ENCODE assay signal across 8 cellular contexts in genomic region chr12:52307836-52308806, GRCh38. TPM values are rescaled to one million over a fixed set of nuclear protein-coding genes. Genes with fewer than 3 reads are reported as not detected.
DNase-seq lines count a peak whose midpoint lies in the region; ATAC-seq and TF ChIP-seq lines count a peak whose summit lies in the region.

No MANE protein-coding gene starts in this region.

- no peak overlapping the region for H3K27ac ChIP-seq in HUES6 (ENCODE audit: low read depth, low read length)
- no peak overlapping the region for H3K27ac ChIP-seq in mesenchymal stem cell (ENCODE audit: low read length, poor library complexity, severe bottlenecking)

- H4K8ac ChIP-seq in mesenchymal stem cell (ENCODE audit: low read length): no peak overlapping the region

- H3K9me3 Mint-ChIP-seq in endothelial cell (ENCODE audit: unreplicated experiment): no peaks in the 10 kb centered on the region
- H3K9me3 Mint-ChIP-seq in stimulated activated memory B cell treated with anti-CD40 and anti-IgM and Interleukin-4, amounts not matched to agents 10 μg/mL and 1 μg/mL and 100 μg/mL, for 72 hours: no peaks in the 10 kb centered on the region

- H3K9ac ChIP-seq in HUES6 (ENCODE audit: low read length) (peak overlapping the region; percentile 25), mesenchymal stem cell (ENCODE audit: low read length) (peak overlapping the region; percentile 54)

- ATAC-seq in stimulated activated memory B cell treated with anti-CD40 and anti-IgM and Interleukin-4, amounts not matched to agents 10 μg/mL and 1 μg/mL and 100 μg/mL, for 72 hours: peak; percentile 49
- no peak for ATAC-seq in HG03442 (IDR thresholded peaks at IDR 0.05; ENCODE audit: unreplicated experiment)
- no peak for ATAC-seq in GM18909 (IDR thresholded peaks at IDR 0.05; ENCODE audit: poor library complexity, unreplicated experiment)

- H2BK15ac ChIP-seq in mesenchymal stem cell (ENCODE audit: low read depth, poor library complexity, severe bottlenecking): no peak overlapping the region

- H3K4me1 ChIP-seq in BE2C: no peaks in the 10 kb centered on the region
- peaks cover 9% of the 10 kb centered on the region for H3K4me1 ChIP-seq in HUES6 (ENCODE audit: control insufficient read depth, insufficient read depth, low read length)
- H3K4me1 ChIP-seq in mesenchymal stem cell (ENCODE audit: control insufficient read depth, insufficient read depth, low read depth, low read length): peaks cover 8% of the 10 kb centered on the region

- no peak overlapping the region for H2BK120ac ChIP-seq in mesenchymal stem cell (ENCODE audit: low read depth, low read length)

- H3K4ac ChIP-seq in mesenchymal stem cell (ENCODE audit: low read depth in 1 of 2, low read length in 2 of 2): no peak overlapping the region

- H3K27ac Mint-ChIP-seq in endothelial cell (ENCODE audit: unreplicated experiment): no peak overlapping the region
- no peak overlapping the region for H3K27ac Mint-ChIP-seq in stimulated activated memory B cell treated with anti-CD40 and anti-IgM and Interleukin-4, amounts not matched to agents 10 μg/mL and 1 μg/mL and 100 μg/mL, for 72 hours

- peaks cover 28% of the 10 kb centered on the region for H3K27me3 Mint-ChIP-seq in endothelial cell (ENCODE audit: unreplicated experiment)
- peaks cover 80% of the 10 kb centered on the region for H3K27me3 Mint-ChIP-seq in stimulated activated memory B cell treated with anti-CD40 and anti-IgM and Interleukin-4, amounts not matched to agents 10 μg/mL and 1 μg/mL and 100 μg/mL, for 72 hours

- WGBS in mesenchymal stem cell: 9% methylated on average over 70 of the region's 71 CpGs

- no peak overlapping the region for H2BK12ac ChIP-seq in mesenchymal stem cell (ENCODE audit: low read length in 2 of 2)

- H3K18ac ChIP-seq in mesenchymal stem cell (ENCODE audit: low read depth in 1 of 2, low read length in 2 of 2): no peak overlapping the region

- H4K91ac ChIP-seq in mesenchymal stem cell (ENCODE audit: low read length): no peak overlapping the region

- no peak overlapping the region for H2AK5ac ChIP-seq in mesenchymal stem cell (ENCODE audit: low read length, severe bottlenecking)

- H2AFZ ChIP-seq in mesenchymal stem cell (ENCODE audit: low read depth, low read length): peak overlapping the region; percentile 36

- no peak overlapping the region for H3K23ac ChIP-seq in mesenchymal stem cell (ENCODE audit: low read length in 2 of 2)

- no peak overlapping the region for H2BK5ac ChIP-seq in mesenchymal stem cell (ENCODE audit: low read depth, low read length, poor library complexity, severe bottlenecking)

- TF ChIP-seq CTCF in BE2C (IDR thresholded peaks at IDR 0.05; ENCODE audit: low read depth, low read length): peak; percentile 14
- TF ChIP-seq CTCF in endothelial cell (IDR thresholded peaks at IDR 0.05; ENCODE audit: unreplicated experiment): peak; percentile 32

- H3K4me3 Mint-ChIP-seq in endothelial cell (ENCODE audit: unreplicated experiment): peak overlapping the region; percentile 87
- peak overlapping the region; percentile 36 for H3K4me3 Mint-ChIP-seq in stimulated activated memory B cell treated with anti-CD40 and anti-IgM and Interleukin-4, amounts not matched to agents 10 μg/mL and 1 μg/mL and 100 μg/mL, for 72 hours

- H3K14ac ChIP-seq in mesenchymal stem cell (ENCODE audit: low read length in 2 of 2): peak overlapping the region in 1 of 2 experiments; percentile 18

- H3K36me3 ChIP-seq in BE2C (no peaks in the 10 kb centered on the region), HUES6 (ENCODE audit: control insufficient read depth, insufficient read depth, low read length) (no peaks in the 10 kb centered on the region), mesenchymal stem cell (ENCODE audit: control insufficient read depth in 1 of 2, insufficient read depth in 2 of 2, low read depth in 1 of 2, low read length in 2 of 2) (no peaks in the 10 kb centered on the region)

- H3K4me1 Mint-ChIP-seq in endothelial cell (ENCODE audit: unreplicated experiment): peaks cover 5% of the 10 kb centered on the region
- peaks cover 19% of the 10 kb centered on the region for H3K4me1 Mint-ChIP-seq in stimulated activated memory B cell treated with anti-CD40 and anti-IgM and Interleukin-4, amounts not matched to agents 10 μg/mL and 1 μg/mL and 100 μg/mL, for 72 hours

- H3K4me3 ChIP-seq in BE2C (ENCODE audit: low read depth, low read length) (peak overlapping the region; percentile 51), HUES6 (ENCODE audit: low read depth, low read length) (peak overlapping the region; percentile 79), mesenchymal stem cell (ENCODE audit: insufficient read depth in 1 of 2, low read depth in 1 of 2, low read length in 2 of 2) (peak overlapping the region; percentile 52 to 70)

- H3K27me3 ChIP-seq in BE2C (peaks cover 23% of the 10 kb centered on the region), HUES6 (ENCODE audit: control insufficient read depth, insufficient read depth, low read length) (peaks cover 75% of the 10 kb centered on the region), mesenchymal stem cell (ENCODE audit: control insufficient read depth in 1 of 2, insufficient read depth in 1 of 2, low read length in 2 of 2) (peaks cover 79 to 86% of the 10 kb centered on the region in 2 experiments)

- H3K4me2 ChIP-seq in mesenchymal stem cell (ENCODE audit: low read length, poor library complexity, severe bottlenecking): peak overlapping the region; percentile 96

- DNase-seq in BE2C (peak; percentile 74), endothelial cell (ENCODE audit: low spot score) (peak; percentile 71), mesenchymal stem cell (peak; percentile 45)
- peak; percentile 71 for DNase-seq in activated CD4-positive, alpha-beta T cell treated with anti-CD3 and anti-CD28 coated beads for 48 hours

- no peaks in the 10 kb centered on the region for H3K79me1 ChIP-seq in mesenchymal stem cell (replicated peaks; ENCODE audit: low read length, poor library complexity, severe bottlenecking)

- peaks cover 4% of the 10 kb centered on the region for H3K36me3 Mint-ChIP-seq in endothelial cell (ENCODE audit: low read depth, unreplicated experiment)
- no peaks in the 10 kb centered on the region for H3K36me3 Mint-ChIP-seq in stimulated activated memory B cell treated with anti-CD40 and anti-IgM and Interleukin-4, amounts not matched to agents 10 μg/mL and 1 μg/mL and 100 μg/mL, for 72 hours

- H3K9me3 ChIP-seq in BE2C (no peaks in the 10 kb centered on the region), HUES6 (ENCODE audit: control insufficient read depth, insufficient read depth, low read depth, low read length) (no peaks in the 10 kb centered on the region), mesenchymal stem cell (ENCODE audit: control insufficient read depth, low read length) (no peaks in the 10 kb centered on the region)

RNA-seq across cellular contexts. Expression of gene KRT83, which starts 13.1 kb away (rescaled TPM):
- polyA plus RNA-seq in BE2C (2012; ENCODE audit: insufficient read depth, insufficient read length, low read depth): not detected
- total RNA-seq in endothelial cell (ENCODE audit: unreplicated experiment): not detected
- polyA plus RNA-seq in mesenchymal stem cell (2013, experiment 1 of 2): not detected
- polyA plus RNA-seq in mesenchymal stem cell (2013, experiment 2 of 2): not detected

RNA-seq across cellular contexts. Expression of gene KRT81, which starts 16.8 kb away (rescaled TPM):
- 0.90 TPM for polyA plus RNA-seq in BE2C (2012; ENCODE audit: insufficient read depth, insufficient read length, low read depth)
- not detected for total RNA-seq in endothelial cell (ENCODE audit: unreplicated experiment)
- not detected for polyA plus RNA-seq in mesenchymal stem cell (2013, experiment 1 of 2)
- not detected for polyA plus RNA-seq in mesenchymal stem cell (2013, experiment 2 of 2)

RNA-seq across cellular contexts. Expression of gene KRT86, which starts 33.7 kb away (rescaled TPM):
- 0.57 TPM for polyA plus RNA-seq in BE2C (2012; ENCODE audit: insufficient read depth, insufficient read length, low read depth)
- not detected for total RNA-seq in endothelial cell (ENCODE audit: unreplicated experiment)
- polyA plus RNA-seq in mesenchymal stem cell (2013, experiment 1 of 2): 0.01 TPM
- not detected for polyA plus RNA-seq in mesenchymal stem cell (2013, experiment 2 of 2)

RNA-seq across cellular contexts. Expression of gene KRT85, which starts 59.2 kb away (rescaled TPM):
- not detected for polyA plus RNA-seq in BE2C (2012; ENCODE audit: insufficient read depth, insufficient read length, low read depth)
- not detected for total RNA-seq in endothelial cell (ENCODE audit: unreplicated experiment)
- polyA plus RNA-seq in mesenchymal stem cell (2013, experiment 1 of 2): not detected
- not detected for polyA plus RNA-seq in mesenchymal stem cell (2013, experiment 2 of 2)
